1 cellular context compared by ENCODE assay signal in genomic region chr7:151384776-151385625, GRCh38.
A peak's percentile ranks its signal among the peaks of the same experiment; 100 is the strongest.
TF ChIP-seq lines count a peak whose summit lies in the region.

No MANE protein-coding gene starts in this region.

TF ChIP-seq in K562, 482 proteins besides CTCF, POLR2A, EP300 and RAD21:
- TF ChIP-seq BCOR (IDR thresholded peaks at IDR 0.05): no peak
- no peak for TF ChIP-seq ZNF518B (CRISPR knock-in tag; IDR thresholded peaks at IDR 0.05)
- TF ChIP-seq BHLHE40 (IDR thresholded peaks at IDR 0.05; ENCODE audit: low read length): no peak
- no peak for TF ChIP-seq ZNF583 (CRISPR knock-in tag; IDR thresholded peaks at IDR 0.05)
- no peak for TF ChIP-seq MECOM (CRISPR knock-in tag; IDR thresholded peaks at IDR 0.05)
- no peak for TF ChIP-seq ZFP91 (CRISPR knock-in tag; IDR thresholded peaks at IDR 0.05)
- TF ChIP-seq FOXP4 (CRISPR knock-in tag; IDR thresholded peaks at IDR 0.05; ENCODE audit: borderline replicate concordance): no peak
- TF ChIP-seq PKNOX1 (IDR thresholded peaks at IDR 0.05): peak; percentile 24; the same call in 1 of the 2 replicates
